In genomic region chr7:70787772-70788171, GRCh38 we compare ENCODE assay signal across 1 cellular context.
TF ChIP-seq lines count a peak whose summit lies in the region.

No MANE protein-coding gene starts in this region.

TF ChIP-seq in K562, 482 proteins besides CTCF, POLR2A, EP300 and RAD21 (continued from another document):
- TF ChIP-seq RERE (CRISPR knock-in tag; IDR thresholded peaks at IDR 0.05; ENCODE audit: borderline replicate concordance) (no peak), HNRNPLL (IDR thresholded peaks at IDR 0.05; ENCODE audit: low read depth, low read length, poor library complexity, severe bottlenecking) (no peak), PHF8 (IDR thresholded peaks at IDR 0.05; ENCODE audit: borderline replicate concordance, low read length) (no peak), CHAMP1 (IDR thresholded peaks at IDR 0.05) (no peak), GMEB1 (CRISPR knock-in tag; IDR thresholded peaks at IDR 0.05) (no peak), ARNT (IDR thresholded peaks at IDR 0.05) (no peak)
